Comparison of ENCODE assay signal across 1 cellular context in genomic region chr11:119121008-119121810, GRCh38.
TF ChIP-seq lines count a peak whose summit lies in the region.

Gene HINFP (plus strand): TSS chr11:119121580. CDS start chr11:119126945, 5,365 bp downstream.

TF ChIP-seq in K562, 482 proteins besides CTCF, POLR2A, EP300 and RAD21 (continued from another document and continues in another):
- TF ChIP-seq SMARCA5 (IDR thresholded peaks at IDR 0.05) (no peak), PML (IDR thresholded peaks at IDR 0.05; ENCODE audit: low read length) (no peak), CHD2 (IDR thresholded peaks at IDR 0.05; ENCODE audit: low read depth, low read length) (peak; percentile 75), E4F1 (CRISPR knock-in tag; IDR thresholded peaks at IDR 0.05; ENCODE audit: borderline replicate concordance) (no peak), TGIF2 (CRISPR knock-in tag; IDR thresholded peaks at IDR 0.05) (no peak), MYC (IDR thresholded peaks at IDR 0.05; ENCODE audit: low read depth, low read length) (peak; percentile 90), MYC (CRISPR knock-in tag; IDR thresholded peaks at IDR 0.05; ENCODE audit: borderline replicate concordance, low read depth) (0 out of 2 replicates have a peak, but pooled peaks have one; percentile 57), JUND (IDR thresholded peaks at IDR 0.05; ENCODE audit: borderline replicate concordance, low read depth, low read length) (peak; percentile 34; the same call in 1 of the 2 replicates), JUND (tag; IDR thresholded peaks at IDR 0.05; ENCODE audit: borderline replicate concordance, low read depth, low read length) (no peak; the same call in 2 of the 3 replicates), SUPT5H (IDR thresholded peaks at IDR 0.05) (peak; percentile 79), CHD1 (IDR thresholded peaks at IDR 0.05; ENCODE audit: low read length) (no peak), ATF7 (IDR thresholded peaks at IDR 0.05) (peak; percentile 67), HCFC1 (IDR thresholded peaks at IDR 0.05; ENCODE audit: low read depth, low read length) (no peak; the same call in none of the 2 replicates), ZBTB11 (CRISPR knock-in tag; IDR thresholded peaks at IDR 0.05) (no peak), MLLT1 (IDR thresholded peaks at IDR 0.05) (peak; percentile 9 to 20; a peak in 1 of 4 replicates), MLX (CRISPR knock-in tag; conservative IDR thresholded peaks at IDR 0.05) (no peak), GABPA (tag; conservative IDR thresholded peaks at IDR 0.05; ENCODE audit: low read depth) (peak; percentile 89), ATF3 (IDR thresholded peaks at IDR 0.05) (no peak), ATF3 (CRISPR knock-in tag; conservative IDR thresholded peaks at IDR 0.05) (no peak), ZBTB49 (CRISPR knock-in tag; IDR thresholded peaks at IDR 0.05; ENCODE audit: borderline replicate concordance) (peak; percentile 93; the same call in 1 of the 2 replicates), C11orf30 (IDR thresholded peaks at IDR 0.05; ENCODE audit: low read depth) (peak; percentile 54), ZNF77 (CRISPR knock-in tag; IDR thresholded peaks at IDR 0.05) (no peak), PRDM10 (IDR thresholded peaks at IDR 0.05; ENCODE audit: partially characterized antibody) (peak; percentile 60), RNF219 (CRISPR knock-in tag; IDR thresholded peaks at IDR 0.05) (no peak), USF2 (CRISPR knock-in tag; IDR thresholded peaks at IDR 0.05) (peak; percentile 96), MXI1 (IDR thresholded peaks at IDR 0.05; ENCODE audit: low read depth, low read length) (peak; percentile 80; the same call in 1 of the 2 replicates), HNRNPUL1 (IDR thresholded peaks at IDR 0.05; ENCODE audit: low read length) (no peak), FOXP4 (CRISPR knock-in tag; IDR thresholded peaks at IDR 0.05; ENCODE audit: borderline replicate concordance) (0 out of 2 replicates have a peak, but pooled peaks have one; percentile 85), ZBTB2 (IDR thresholded peaks at IDR 0.05) (peak; percentile 98)
